ENCODE assay signal across 1 cellular context in the genomic region with DNA sequence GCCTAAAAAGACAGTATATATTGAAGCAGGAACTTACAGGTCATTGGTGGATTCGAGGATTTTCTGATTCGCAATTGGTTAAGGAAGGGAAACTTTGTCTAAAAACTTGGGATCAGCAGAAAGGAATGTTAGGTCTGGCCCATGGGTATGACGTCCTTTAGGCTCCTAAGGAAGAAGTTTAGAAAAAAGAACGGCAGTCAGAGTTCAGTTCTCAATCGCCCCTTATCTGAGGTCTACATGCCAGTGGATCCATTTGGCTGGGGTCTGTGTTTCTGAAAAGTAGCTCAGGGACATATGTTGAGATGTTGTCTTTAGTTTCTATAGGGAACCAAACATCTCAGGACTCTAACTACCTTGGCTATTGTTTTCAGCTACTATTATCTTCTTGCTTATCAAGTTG.
TF ChIP-seq lines count a peak whose summit lies in the region.

No MANE protein-coding gene starts in this region.

TF ChIP-seq in H1, 55 proteins besides CTCF, POLR2A, EP300 and RAD21:
- TF ChIP-seq MAFK (IDR thresholded peaks at IDR 0.05; ENCODE audit: low read depth, low read length) (no peak), ZNF274 (IDR thresholded peaks at IDR 0.05; ENCODE audit: borderline replicate concordance, extremely low read depth, low read length) (no peak), CBX5 (IDR thresholded peaks at IDR 0.05; ENCODE audit: low read depth, low read length) (no peak), JUN (IDR thresholded peaks at IDR 0.05; ENCODE audit: low read depth, low read length) (no peak), SP4 (IDR thresholded peaks at IDR 0.05; ENCODE audit: low read length) (no peak), SAP30 (IDR thresholded peaks at IDR 0.05; ENCODE audit: insufficient read depth, insufficient replicate concordance, low read length) (no peak), SIN3A (conservative IDR thresholded peaks at IDR 0.05 in 1 of 2, IDR thresholded peaks at IDR 0.05 in 1 of 2; ENCODE audit: low read depth in 1 of 2, low read length in 2 of 2) (no peak), CTBP2 (IDR thresholded peaks at IDR 0.05; ENCODE audit: borderline replicate concordance, insufficient read depth, insufficient read length, low read length) (no peak), ASH2L (IDR thresholded peaks at IDR 0.05; ENCODE audit: low read length) (no peak), EZH2 (IDR thresholded peaks at IDR 0.05; ENCODE audit: low read depth, low read length, severe bottlenecking) (no peak), RFX5 (IDR thresholded peaks at IDR 0.05; ENCODE audit: borderline replicate concordance, low read depth, low read length) (no peak), SUZ12 (IDR thresholded peaks at IDR 0.05; ENCODE audit: low read length) (no peak), KDM1A (IDR thresholded peaks at IDR 0.05; ENCODE audit: borderline replicate concordance, low read length) (no peak), GTF2F1 (IDR thresholded peaks at IDR 0.05; ENCODE audit: borderline replicate concordance, low read depth, low read length) (no peak), GABPA (IDR thresholded peaks at IDR 0.05; ENCODE audit: borderline replicate concordance, insufficient read depth, low read length) (no peak), CREB1 (IDR thresholded peaks at IDR 0.05) (no peak), KDM5A (IDR thresholded peaks at IDR 0.05; ENCODE audit: low read length) (no peak), JUND (IDR thresholded peaks at IDR 0.05; ENCODE audit: low read length) (no peak)
- TF ChIP-seq, protein P1, sequence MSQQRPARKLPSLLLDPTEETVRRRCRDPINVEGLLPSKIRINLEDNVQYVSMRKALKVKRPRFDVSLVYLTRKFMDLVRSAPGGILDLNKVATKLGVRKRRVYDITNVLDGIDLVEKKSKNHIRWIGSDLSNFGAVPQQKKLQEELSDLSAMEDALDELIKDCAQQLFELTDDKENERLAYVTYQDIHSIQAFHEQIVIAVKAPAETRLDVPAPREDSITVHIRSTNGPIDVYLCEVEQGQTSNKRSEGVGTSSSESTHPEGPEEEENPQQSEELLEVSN (IDR thresholded peaks at IDR 0.05), result no peak
